8 cellular contexts compared by ENCODE assay signal in the genomic region with DNA sequence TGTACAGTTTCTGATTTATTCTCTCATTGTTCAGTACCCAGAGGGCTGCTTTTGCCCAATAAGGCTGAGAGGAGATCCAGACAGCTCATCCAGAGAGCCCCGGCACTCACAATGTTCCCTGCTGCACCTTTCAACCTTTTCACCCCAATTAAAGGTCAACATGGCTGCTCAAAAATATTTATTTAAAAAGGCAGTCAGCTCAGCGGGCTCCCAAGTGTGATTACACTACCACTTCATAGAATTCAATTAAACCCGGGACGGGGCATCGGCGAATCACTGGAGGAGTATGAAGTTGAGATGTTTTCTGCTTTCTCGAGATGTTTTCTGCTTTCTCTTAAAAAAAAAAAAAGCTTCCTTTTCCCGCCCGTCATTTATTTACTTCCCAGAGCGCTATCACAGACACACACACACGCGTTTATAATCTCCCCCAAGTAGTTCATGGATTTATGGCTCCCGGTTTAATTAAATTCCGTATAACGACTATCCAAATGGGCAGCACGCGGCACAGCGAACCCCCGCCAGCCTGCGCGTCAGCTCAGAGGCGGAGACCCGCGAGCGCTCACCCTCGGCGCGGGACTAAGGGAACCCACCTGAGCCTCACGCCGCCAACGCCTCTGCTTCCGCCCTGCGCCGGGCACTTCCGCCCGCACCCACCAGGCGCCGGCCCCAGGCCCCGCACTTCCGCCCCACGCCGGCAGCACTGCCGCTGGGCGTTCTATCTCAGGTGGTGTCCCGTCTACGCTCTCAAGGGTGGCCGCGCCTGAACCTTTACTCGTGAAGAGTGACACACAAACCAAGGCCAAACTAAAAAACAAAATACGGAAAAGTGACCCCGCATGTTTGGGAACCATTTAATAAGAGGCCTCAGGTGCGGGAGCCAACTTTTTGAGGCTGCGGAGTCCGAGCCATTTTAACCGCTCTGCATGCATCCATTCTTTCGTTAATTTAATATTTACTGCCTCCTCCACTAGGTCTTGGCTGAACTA. TPM values are rescaled to one million over a fixed set of nuclear protein-coding genes. Genes with fewer than 3 reads are reported as not detected.
DNase-seq lines count a peak whose midpoint lies in the region; ATAC-seq and TF ChIP-seq lines count a peak whose summit lies in the region.

A gene (minus strand): TSS at position 642 of the 986 bp plus-strand sequence. CDS start 14,507 bp downstream, outside the sequence.

- H3K4me1 Mint-ChIP-seq in Calu3 (ENCODE audit: low read depth, unreplicated experiment), result no peaks in the 10 kb centered on the region

- peak within 1 kb of the TSS; percentile 90 for H3K27ac Mint-ChIP-seq in Calu3 (ENCODE audit: unreplicated experiment)

- no peak within 1 kb of the TSS for H3K27ac ChIP-seq in HUES48 (ENCODE audit: low read depth, low read length)

- peak within 1 kb of the TSS; percentile 21; the same call in 1 of the 2 replicates for H3K4me3 ChIP-seq in HUES48 (ENCODE audit: low read depth, low read length)

- peak; percentile 99 for ATAC-seq in GM21390 (IDR thresholded peaks at IDR 0.05; ENCODE audit: unreplicated experiment)

- no peaks in the 10 kb centered on the region for H3K27me3 Mint-ChIP-seq in Calu3 (ENCODE audit: unreplicated experiment)

- no peaks in the 10 kb centered on the region for H3K36me3 ChIP-seq in HUES48 (ENCODE audit: control insufficient read depth, insufficient read depth, low read length)

- peaks cover 40% of the 10 kb centered on the region for H3K4me1 ChIP-seq in HUES48 (ENCODE audit: control insufficient read depth, insufficient read depth, low read length)

- intact Hi-C loops in Calu3 (cut with micrococcal nuclease; ENCODE audit: unreplicated experiment), result loop anchor here (2.0 to 5.0 kb wide), 2 partner anchors 68 to 134 kb away; no protein-coding TSS in a partner anchor

- TSS peak; percentile 70 for BruUV-seq in Calu3 (replicated peaks; lab: Mats Ljungman, UMichigan)

- peaks cover 10% of the 10 kb centered on the region for H3K36me3 Mint-ChIP-seq in Calu3 (ENCODE audit: insufficient read depth, unreplicated experiment)

- CTCF ChIA-PET in Calu3 (lab: Charles Lee), result interaction anchor here (0.8 to 1.1 kb wide), 2 partner anchors 32 to 264 kb away, joined by 3 read pairs; no protein-coding TSS in a partner anchor

- H3K4me3 Mint-ChIP-seq in Calu3 (ENCODE audit: low read depth, unreplicated experiment), result peak within 1 kb of the TSS; percentile 91

- H3K9ac ChIP-seq in HUES48 (ENCODE audit: low read depth, low read length), result no peak within 1 kb of the TSS

- no peak for TF ChIP-seq CTCF in Calu3 (IDR thresholded peaks at IDR 0.05; ENCODE audit: unreplicated experiment)

- H3K9me3 ChIP-seq in HUES48 (ENCODE audit: control insufficient read depth, insufficient read depth, low read length), result no peaks in the 10 kb centered on the region

- H3K27me3 ChIP-seq in HUES48 (ENCODE audit: control insufficient read depth, insufficient read depth, low read length), result no peaks in the 10 kb centered on the region

- peak; percentile 67 for DNase-seq in Calu3
- peak; percentile 34 to 88 (median 51) for DNase-seq in T-helper 2 cell
- peak; percentile 16 for DNase-seq in amniotic stem cell (lab: John Stamatoyannopoulos, UW)
- DNase-seq in iPS-NIHi7 (ENCODE audit: extremely low spot score), result peak; percentile 45
- peak; percentile 40 to 44 for DNase-seq in stimulated activated CD4-positive, alpha-beta T cell treated with anti-CD3 and anti-CD28 coated beads, Interleukin-1b, Interleukin-23, amount 100 ng/mL, for 1 hour (ENCODE audit: low read depth in 2 of 2)
- no peak for DNase-seq in NCI-H748 (lab: John Stamatoyannopoulos, UW; ENCODE audit: unreplicated experiment)

- H3K9me3 Mint-ChIP-seq in Calu3 (ENCODE audit: low read depth, unreplicated experiment), result no peaks in the 10 kb centered on the region

RNA-seq across cellular contexts. Expression of the gene that starts here (rescaled TPM):
- 11.0 and 13.2 TPM in 2 replicates for total RNA-seq in Calu3 (2022)
